25 cellular contexts compared by ENCODE assay signal in the genomic region with DNA sequence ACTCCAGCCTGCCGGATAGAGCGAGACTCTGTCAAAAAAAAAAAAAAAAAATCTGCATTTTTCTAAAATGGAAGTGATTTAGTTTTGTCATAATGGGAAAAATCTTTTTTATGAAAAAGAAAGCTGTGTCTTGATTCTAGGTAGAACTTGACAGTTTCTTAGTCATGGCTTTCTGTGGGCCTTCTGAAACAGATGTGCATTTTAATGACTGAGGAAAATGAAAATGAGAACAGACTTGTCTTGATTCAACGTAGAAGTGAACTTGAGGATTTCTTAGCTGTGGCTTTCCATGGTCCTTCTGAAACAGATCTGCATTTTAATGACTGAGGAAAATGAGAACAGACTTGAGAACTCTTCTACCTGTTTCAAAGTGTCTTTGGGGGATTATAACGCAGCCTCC.
"Had no signal": no experiment of that assay in that cellular context is flagged by ENCODE, and none has a peak within 500 bp of the region (broad histone marks: within the 10 kb centered on the region; RNA-seq: fewer than 3 reads in every experiment).

No MANE protein-coding gene starts in this region.

- H3K36me3 Mint-ChIP-seq: WTC11 had no signal

- H3K36me3 ChIP-seq: colonic mucosa, vagina had no signal

- H3K27ac Mint-ChIP-seq: effector memory CD8-positive, alpha-beta T cell; stimulated activated memory B cell treated with anti-CD40 and anti-IgM and Interleukin-4, amounts not matched to agents 10 μg/mL and 1 μg/mL and 100 μg/mL, for 72 hours had no signal

- H3K27me3 ChIP-seq: adrenal gland, colonic mucosa, dorsolateral prefrontal cortex, hepatocyte, right lobe of liver, testis, vagina had no signal

- H3K4me3 Mint-ChIP-seq: effector memory CD8-positive, alpha-beta T cell; immature natural killer cell; naive B cell; stimulated activated memory B cell treated with anti-CD40 and anti-IgM and Interleukin-4, amounts not matched to agents 10 μg/mL and 1 μg/mL and 100 μg/mL, for 72 hours; WTC11 had no signal

- H3K4me1 ChIP-seq: colonic mucosa, right lobe of liver, testis had no signal

- DNase-seq: activated CD4-positive, alpha-beta T cell treated with anti-CD3 and anti-CD28 coated beads for 48 hours; activated effector memory CD4-positive, alpha-beta T cell treated with anti-CD3 and anti-CD28 coated beads, Interleukin-2, amount 50 U/mL, for 16 hours; activated naive CD4-positive, alpha-beta T cell treated with anti-CD3 and anti-CD28 coated beads, Interleukin-2, amount 50 U/mL, for 16 hours; adrenal gland; colonic mucosa; dorsolateral prefrontal cortex; effector memory CD8-positive, alpha-beta T cell; glutamatergic neuron; immature natural killer cell; lower lobe of right lung; mesendoderm; naive B cell; posterior cingulate gyrus; right lobe of liver; small intestine; stimulated activated CD4-positive, alpha-beta T cell treated with anti-CD3 and anti-CD28 coated beads, Interleukin-2, amount 100 ng/mL, for 24 hours; T1000; testis; trophoblast cell had no signal

- H3K9me3 ChIP-seq: adrenal gland, colonic mucosa, lower lobe of right lung, right lobe of liver, testis, vagina had no signal

- ATAC-seq: effector memory CD8-positive, alpha-beta T cell; esophagus mucosa; left lobe of liver; lower lobe of right lung; right lobe of liver; stimulated activated memory B cell treated with anti-CD40 and anti-IgM and Interleukin-4, amounts not matched to agents 10 μg/mL and 1 μg/mL and 100 μg/mL, for 72 hours; WTC11 had no signal

- H3K4me1 Mint-ChIP-seq: immature natural killer cell; naive B cell; stimulated activated memory B cell treated with anti-CD40 and anti-IgM and Interleukin-4, amounts not matched to agents 10 μg/mL and 1 μg/mL and 100 μg/mL, for 72 hours had no signal

- H3K27me3 Mint-ChIP-seq: effector memory CD8-positive, alpha-beta T cell; naive B cell; stimulated activated memory B cell treated with anti-CD40 and anti-IgM and Interleukin-4, amounts not matched to agents 10 μg/mL and 1 μg/mL and 100 μg/mL, for 72 hours had no signal

- H3K9me3 Mint-ChIP-seq: effector memory CD8-positive, alpha-beta T cell; immature natural killer cell; naive B cell; stimulated activated memory B cell treated with anti-CD40 and anti-IgM and Interleukin-4, amounts not matched to agents 10 μg/mL and 1 μg/mL and 100 μg/mL, for 72 hours; WTC11 had no signal

- H3K4me3 ChIP-seq: adrenal gland, colonic mucosa, dorsolateral prefrontal cortex, hepatocyte, lower lobe of right lung, right lobe of liver, testis, vagina had no signal

- H3K27ac ChIP-seq: adrenal gland, colonic mucosa, dorsolateral prefrontal cortex, hepatocyte, lower lobe of right lung, right lobe of liver, testis, vagina had no signal
